In the genomic region with DNA sequence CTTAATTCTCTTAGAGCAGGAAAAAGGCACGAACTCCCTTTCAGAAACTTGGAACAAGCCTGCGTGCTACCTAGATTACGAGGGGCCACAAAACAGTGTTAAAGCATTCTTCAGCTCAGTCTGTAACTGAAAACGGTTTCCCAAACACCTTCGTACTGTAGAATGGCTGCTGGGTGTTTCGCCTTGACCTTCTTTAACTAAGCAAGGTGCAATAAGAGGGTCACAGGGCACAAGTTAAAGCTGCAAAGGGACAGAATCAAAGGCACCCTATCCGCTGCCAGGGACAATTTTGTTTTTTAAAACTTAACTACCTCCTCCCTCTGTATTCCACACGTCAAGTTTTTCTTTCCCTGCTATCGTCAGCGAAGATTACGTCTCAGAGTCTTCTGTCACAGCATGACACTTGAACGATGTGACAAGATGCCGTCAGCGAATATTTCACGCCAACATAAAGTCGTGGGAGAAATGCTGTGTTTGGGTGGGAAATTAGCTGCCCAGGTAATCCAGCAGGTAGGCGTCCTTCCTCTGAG, we compare ENCODE assay signal across 8 cellular contexts. TPM values are rescaled to one million over a fixed set of nuclear protein-coding genes. Genes with fewer than 3 reads are reported as not detected.
DNase-seq lines count a peak whose midpoint lies in the region; ATAC-seq and TF ChIP-seq lines count a peak whose summit lies in the region.

No MANE protein-coding gene starts in this region.

- BruUV-seq in Calu3 (replicated peaks; lab: Mats Ljungman, UMichigan), result no TSS peak

- H3K9me3 Mint-ChIP-seq in Calu3 (ENCODE audit: low read depth, unreplicated experiment), result no peaks in the 10 kb centered on the region
- H3K9me3 Mint-ChIP-seq in stimulated activated naive B cell treated with anti-CD40 and anti-IgM and Interleukin-4, amounts not matched to agents 10 μg/mL and 1 μg/mL and 100 μg/mL, for 72 hours, result no peaks in the 10 kb centered on the region

- peak overlapping the region; percentile 90 for H3K4me3 ChIP-seq in astrocyte of the cerebellum (ENCODE audit: low read depth, low read length)

- H3K27ac Mint-ChIP-seq in Calu3 (ENCODE audit: unreplicated experiment), result peak overlapping the region; percentile 48
- H3K27ac Mint-ChIP-seq in stimulated activated naive B cell treated with anti-CD40 and anti-IgM and Interleukin-4, amounts not matched to agents 10 μg/mL and 1 μg/mL and 100 μg/mL, for 72 hours, result peak overlapping the region; percentile 96

- peaks cover 38% of the 10 kb centered on the region for H3K36me3 Mint-ChIP-seq in Calu3 (ENCODE audit: insufficient read depth, unreplicated experiment)
- peaks cover 14 to 16% of the 10 kb centered on the region in 2 donors for H3K36me3 Mint-ChIP-seq in stimulated activated naive B cell treated with anti-CD40 and anti-IgM and Interleukin-4, amounts not matched to agents 10 μg/mL and 1 μg/mL and 100 μg/mL, for 72 hours

- peak overlapping the region; percentile 71 for H3K4me3 Mint-ChIP-seq in Calu3 (ENCODE audit: low read depth, unreplicated experiment)
- peak overlapping the region; percentile 92 to 98 for H3K4me3 Mint-ChIP-seq in stimulated activated naive B cell treated with anti-CD40 and anti-IgM and Interleukin-4, amounts not matched to agents 10 μg/mL and 1 μg/mL and 100 μg/mL, for 72 hours

- DNase-seq in Calu3 (no peak), NAMALWA (ENCODE audit: low spot score) (peak; percentile 38), astrocyte of the cerebellum (ENCODE audit: low read depth) (no peak), iris pigment epithelial cell (ENCODE audit: low read depth) (peak; percentile 23), KG1 (lab: John Stamatoyannopoulos, UW) (no peak)
- DNase-seq in stimulated activated naive B cell treated with anti-CD40 and anti-IgM and Interleukin-4, amounts not matched to agents 10 μg/mL and 1 μg/mL and 100 μg/mL, for 72 hours, result no peak

- H3K4me1 Mint-ChIP-seq in Calu3 (ENCODE audit: low read depth, unreplicated experiment), result peaks cover 28% of the 10 kb centered on the region
- H3K4me1 Mint-ChIP-seq in stimulated activated naive B cell treated with anti-CD40 and anti-IgM and Interleukin-4, amounts not matched to agents 10 μg/mL and 1 μg/mL and 100 μg/mL, for 72 hours, result peaks cover 13 to 24% of the 10 kb centered on the region in 2 donors

- CTCF ChIA-PET in Calu3 (lab: Charles Lee), result interaction anchor here (1.2 to 1.8 kb wide), 2 partner anchors 55 to 89 kb away, joined by 3 to 10 read pairs; no protein-coding TSS in a partner anchor

- H3K27me3 Mint-ChIP-seq in Calu3 (ENCODE audit: unreplicated experiment), result peaks cover 14% of the 10 kb centered on the region
- peaks cover 9 to 13% of the 10 kb centered on the region in 2 donors for H3K27me3 Mint-ChIP-seq in stimulated activated naive B cell treated with anti-CD40 and anti-IgM and Interleukin-4, amounts not matched to agents 10 μg/mL and 1 μg/mL and 100 μg/mL, for 72 hours

- ATAC-seq in GM21515 (IDR thresholded peaks at IDR 0.05; ENCODE audit: unreplicated experiment), result peak; percentile 4
- peak; percentile 6 to 14 for ATAC-seq in stimulated activated naive B cell treated with anti-CD40 and anti-IgM and Interleukin-4, amounts not matched to agents 10 μg/mL and 1 μg/mL and 100 μg/mL, for 72 hours (replicated peaks)
- ATAC-seq in HG02973 (IDR thresholded peaks at IDR 0.05; ENCODE audit: unreplicated experiment), result no peak

- in situ Hi-C loops in astrocyte of the cerebellum (cut with HindIII; ENCODE audit: low sequenced_read_pairs), result no loop called here

- TF ChIP-seq CTCF in Calu3 (IDR thresholded peaks at IDR 0.05; ENCODE audit: unreplicated experiment), result no peak
- TF ChIP-seq CTCF in astrocyte of the cerebellum (IDR thresholded peaks at IDR 0.05; ENCODE audit: low read depth, low read length, missing control alignments), result no peak

- intact Hi-C loops in Calu3 (cut with micrococcal nuclease; ENCODE audit: unreplicated experiment), result no loop called here

RNA-seq across cellular contexts. Expression of a gene that starts 0.6 kb away (rescaled TPM):
- 25.9 and 27.2 TPM in 2 replicates for total RNA-seq in Calu3 (2022)

RNA-seq across cellular contexts. Expression of a gene that starts 29.8 kb away (rescaled TPM):
- 1.8 and 3.5 TPM in 2 replicates for total RNA-seq in Calu3 (2022)

RNA-seq across cellular contexts. Expression of a gene that starts 54.1 kb away (rescaled TPM):
- total RNA-seq in Calu3 (2022), result 15.0 and 16.6 TPM in 2 replicates

RNA-seq across cellular contexts. Expression of a gene that starts 54.2 kb away (rescaled TPM):
- 9.6 and 11.0 TPM in 2 replicates for total RNA-seq in Calu3 (2022)

Comparison
In these comparisons a context has a peak if more than half of its experiments do, and no peak if none do; other contexts are left out.
1. DNase-seq: peak in NAMALWA (single experiment) and iris pigment epithelial cell (single experiment); none in Calu3 (single experiment), astrocyte of the cerebellum (single experiment), stimulated activated naive B cell treated with anti-CD40 and anti-IgM and Interleukin-4, amounts not matched to agents 10 μg/mL and 1 μg/mL and 100 μg/mL, for 72 hours (single experiment) and KG1 (single experiment).